Comparison of ENCODE assay signal across 1 cellular context in genomic region chr11:3797329-3798090, GRCh38.
TF ChIP-seq lines count a peak whose summit lies in the region.

Gene NUP98 (minus strand): TSS chr11:3797554. CDS start chr11:3782117, 15,437 bp downstream.

TF ChIP-seq in HEK293, 187 proteins besides CTCF, POLR2A, EP300 and RAD21 (continued from another document):
- no peak for TF ChIP-seq ZBTB6 (tag by site-specific recombination; IDR thresholded peaks at IDR 0.05)
- no peak for TF ChIP-seq ZNF302 (tag by site-specific recombination; IDR thresholded peaks at IDR 0.05; ENCODE audit: low read depth)
- TF ChIP-seq ZNF324 (tag by site-specific recombination; IDR thresholded peaks at IDR 0.05) = no peak
- TF ChIP-seq ZNF398 (tag by site-specific recombination; IDR thresholded peaks at IDR 0.05) = peak; percentile 70
- TF ChIP-seq SETDB1 (IDR thresholded peaks at IDR 0.05; ENCODE audit: insufficient read length, low read length) = peak; percentile 67
- peak; percentile 89 for TF ChIP-seq PATZ1 (tag by site-specific recombination; IDR thresholded peaks at IDR 0.05)
- TF ChIP-seq OSR2 (tag by site-specific recombination; IDR thresholded peaks at IDR 0.05) = peak; percentile 38
- TF ChIP-seq SP3 (tag by site-specific recombination; IDR thresholded peaks at IDR 0.05) = peak; percentile 97
- TF ChIP-seq TCF7L2 (IDR thresholded peaks at IDR 0.05; ENCODE audit: borderline replicate concordance, low read depth, low read length) = peak; percentile 45; the same call in 1 of the 2 replicates
- TF ChIP-seq HIC1 (tag by site-specific recombination; IDR thresholded peaks at IDR 0.05) = peak; percentile 86
- peak; percentile 99 for TF ChIP-seq ZBTB10 (tag by site-specific recombination; IDR thresholded peaks at IDR 0.05)
- no peak for TF ChIP-seq ZBTB11 (tag by site-specific recombination; conservative IDR thresholded peaks at IDR 0.05; ENCODE audit: low read depth)
- TF ChIP-seq ZNF157 (tag by site-specific recombination; IDR thresholded peaks at IDR 0.05) = no peak
- TF ChIP-seq MZF1 (tag by site-specific recombination; IDR thresholded peaks at IDR 0.05; ENCODE audit: borderline replicate concordance) = no peak
TF ChIP-seq in HEK293: peak in this region for 43.
